ENCODE assay signal across 8 cellular contexts in the genomic region with DNA sequence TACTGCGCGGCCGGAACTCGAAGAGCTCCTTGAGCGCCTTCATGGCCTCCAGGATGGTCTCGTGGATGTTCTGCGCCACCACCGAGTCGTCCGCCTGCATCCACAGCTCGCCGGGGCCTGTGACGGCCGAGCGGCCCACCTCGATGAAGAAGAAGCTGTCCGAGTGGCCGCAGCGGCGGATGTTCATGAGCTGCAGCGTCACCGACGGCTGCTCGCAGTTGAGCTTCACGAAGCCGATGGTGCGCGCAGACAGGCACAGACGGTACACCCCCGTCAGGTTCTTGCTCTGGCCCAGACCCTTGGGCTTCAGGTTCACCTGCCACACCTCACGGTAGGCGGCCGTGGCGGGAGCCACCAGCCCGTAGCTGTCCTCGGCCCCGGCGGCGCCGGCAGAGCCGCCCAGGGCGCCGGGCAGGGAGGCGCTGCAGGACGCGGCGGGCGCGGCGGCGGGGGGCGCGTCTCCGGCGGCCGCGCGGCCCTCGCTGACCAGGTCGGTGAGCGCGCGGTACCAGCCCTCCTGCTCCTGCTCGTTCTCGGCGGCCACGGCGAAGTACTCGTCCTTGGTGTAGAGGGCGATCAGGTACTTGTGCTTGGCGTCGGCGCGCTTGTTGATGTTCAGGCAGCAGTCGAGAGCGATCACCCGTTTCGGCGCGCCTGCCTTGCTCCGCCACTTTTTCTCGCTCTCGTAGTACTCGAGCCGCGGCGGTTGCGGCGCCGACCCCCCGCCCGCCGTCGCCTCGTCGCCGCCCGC. TPM values are rescaled to one million over a fixed set of nuclear protein-coding genes. Genes with fewer than 3 reads are reported as not detected.
DNase-seq lines count a peak whose midpoint lies in the region; ATAC-seq and TF ChIP-seq lines count a peak whose summit lies in the region.

No MANE protein-coding gene starts in this region.

- peaks cover 12 to 21% (median 16%) of the 10 kb centered on the region in 3 experiments; a peak in 6 of 7 replicates for H3K36me3 Mint-ChIP-seq in H9 (ENCODE audit: insufficient read depth in 1 of 3, low read depth in 3 of 3)
- H3K36me3 Mint-ChIP-seq in activated naive CD8-positive, alpha-beta T cell treated with anti-CD3 and anti-CD28 coated beads, Interleukin-2, amount 10 ng/mL, durations not matched to agents 7 days and 5 days = peaks cover 1% of the 10 kb centered on the region

- no peak overlapping the region for H4K5ac ChIP-seq in H9 (ENCODE audit: insufficient read length, low read depth, low read length)

- H3K4me3 ChIP-seq in AG04449 (ENCODE audit: low read depth, low read length) = peak overlapping the region; percentile 64
- peak overlapping the region; percentile 100 for H3K4me3 ChIP-seq in PC-9
- H3K4me3 ChIP-seq in right cardiac atrium (ENCODE audit: low read length) = peak overlapping the region; percentile 95
- H3K4me3 ChIP-seq in sigmoid colon = peak overlapping the region; percentile 62 to 95 (median 90)

- TF ChIP-seq CTCF in AG04449 (IDR thresholded peaks at IDR 0.05; ENCODE audit: insufficient read depth, low read length, missing control alignments) (no peak), H9 (conservative IDR thresholded peaks at IDR 0.05) (no peak), PC-9 (conservative IDR thresholded peaks at IDR 0.05) (no peak), sigmoid colon (IDR thresholded peaks at IDR 0.05) (no peak), GM10266 (IDR thresholded peaks at IDR 0.05; ENCODE audit: control insufficient read depth, insufficient read depth, low read depth, missing control alignments) (no peak)

- peaks cover 15 to 26% of the 10 kb centered on the region in 2 experiments for H3K4me1 Mint-ChIP-seq in H9
- H3K4me1 Mint-ChIP-seq in activated naive CD8-positive, alpha-beta T cell treated with anti-CD3 and anti-CD28 coated beads, Interleukin-2, amount 10 ng/mL, durations not matched to agents 7 days and 5 days = peaks cover 10% of the 10 kb centered on the region

- H3K23ac ChIP-seq in H9 (ENCODE audit: insufficient read length, low read depth, low read length) = no peak overlapping the region

- no peaks in the 10 kb centered on the region for H3K27me3 ChIP-seq in H9 (ENCODE audit: insufficient read depth, low read length)
- no peaks in the 10 kb centered on the region for H3K27me3 ChIP-seq in PC-9 (ENCODE audit: insufficient read depth, low read depth)
- H3K27me3 ChIP-seq in right cardiac atrium (ENCODE audit: control insufficient read depth, insufficient read depth) = no peaks in the 10 kb centered on the region
- no peaks in the 10 kb centered on the region for H3K27me3 ChIP-seq in sigmoid colon

- BruUV-seq in PC-9 (replicated peaks; lab: Mats Ljungman, UMichigan) = TSS peak; percentile 18

- H2BK5ac ChIP-seq in H9 (ENCODE audit: insufficient read length, low read length) = no peak overlapping the region

- DNase-seq in AG04449 (ENCODE audit: low read depth, low spot score) = no peak
- peak; percentile 42 for DNase-seq in H9
- peak; percentile 50 to 71 for DNase-seq in PC-9
- DNase-seq in activated naive CD8-positive, alpha-beta T cell treated with anti-CD3 and anti-CD28 coated beads, Interleukin-2, amount 10 ng/mL, durations not matched to agents 7 days and 5 days = peak; percentile 60
- peak; percentile 50 to 82 (median 74) for DNase-seq in right cardiac atrium
- DNase-seq in sigmoid colon = peak; percentile 76
- DNase-seq in GM10266 (ENCODE audit: extremely low spot score) = no peak

- no peak overlapping the region for H4K8ac ChIP-seq in H9 (replicated peaks; ENCODE audit: insufficient read length, low read depth, low read length)

- no peaks in the 10 kb centered on the region for H3K79me1 ChIP-seq in H9 (ENCODE audit: insufficient read depth, low read depth, low read length, poor library complexity, severe bottlenecking)

- peaks cover 12% of the 10 kb centered on the region for H3F3A ChIP-seq in PC-9 (ENCODE audit: insufficient read depth, low read depth)

- H3K36me3 ChIP-seq in PC-9 (ENCODE audit: low read depth) (peaks cover 25% of the 10 kb centered on the region), sigmoid colon (peaks cover 24 to 35% (median 27%) of the 10 kb centered on the region in 4 donors)

- no peak for TF ChIP-seq EP300 in sigmoid colon (IDR thresholded peaks at IDR 0.05)

- no peak overlapping the region for H2BK120ac ChIP-seq in H9 (ENCODE audit: low read depth, low read length, poor library complexity, severe bottlenecking)

- peaks cover 21% of the 10 kb centered on the region for H3K23me2 ChIP-seq in H9 (ENCODE audit: insufficient read length, low read depth, low read length, poor library complexity, severe bottlenecking)

- CTCF ChIA-PET in AG04449 (lab: Yijun Ruan, JAX) (interaction anchor here (0.7 to 2.9 kb wide), 27 partner anchors 9 to 870 kb away, joined by 3 to 18 read pairs (median 4); no protein-coding TSS in a partner anchor), PC-9 (lab: Charles Lee) (interaction anchor here (0.6 kb wide), 2 partner anchors 214 to 873 kb away, joined by 3 read pairs; no protein-coding TSS in a partner anchor)

- H3T11ph ChIP-seq in H9 (ENCODE audit: low read length) = no peak overlapping the region

- peaks cover 4% of the 10 kb centered on the region; the same call in 1 of the 2 replicates for H3K4me1 ChIP-seq in H9 (ENCODE audit: insufficient read depth, low read length)
- H3K4me1 ChIP-seq in PC-9 (replicated peaks; ENCODE audit: insufficient read depth) = peaks cover 28% of the 10 kb centered on the region
- peaks cover 5% of the 10 kb centered on the region for H3K4me1 ChIP-seq in right cardiac atrium (ENCODE audit: control insufficient read depth, insufficient read depth, low read length)
- peaks cover 0 to 49% (median 48%) of the 10 kb centered on the region in 4 donors for H3K4me1 ChIP-seq in sigmoid colon

- H3K18ac ChIP-seq in H9 (ENCODE audit: insufficient read length, low read depth, low read length) = peak overlapping the region; percentile 81

- H3K56ac ChIP-seq in H9 (ENCODE audit: insufficient read length, low read depth, low read length) = no peak overlapping the region

- H2BK12ac ChIP-seq in H9 (ENCODE audit: insufficient read length, low read depth, low read length) = no peak overlapping the region

- H2AFZ ChIP-seq in H9 (ENCODE audit: low read length) = no peak overlapping the region
- no peak overlapping the region for H2AFZ ChIP-seq in PC-9

- H3K79me2 ChIP-seq in H9 (ENCODE audit: insufficient read depth, low read length) = peaks cover under 1% of the 10 kb centered on the region; the same call in 1 of the 2 replicates
- peaks cover 82% of the 10 kb centered on the region for H3K79me2 ChIP-seq in PC-9 (ENCODE audit: low read depth)

- H3K27ac Mint-ChIP-seq in H9 = no peak overlapping the region; a peak in 1 of 7 replicates
- H3K27ac Mint-ChIP-seq in activated naive CD8-positive, alpha-beta T cell treated with anti-CD3 and anti-CD28 coated beads, Interleukin-2, amount 10 ng/mL, durations not matched to agents 7 days and 5 days = no peak overlapping the region

- H4K91ac ChIP-seq in H9 (ENCODE audit: insufficient read length, low read depth, low read length) = no peak overlapping the region

- H3K4me3 Mint-ChIP-seq in H9 = peak overlapping the region; percentile 65 to 81
- peak overlapping the region; percentile 54 for H3K4me3 Mint-ChIP-seq in activated naive CD8-positive, alpha-beta T cell treated with anti-CD3 and anti-CD28 coated beads, Interleukin-2, amount 10 ng/mL, durations not matched to agents 7 days and 5 days

- H3K27me3 Mint-ChIP-seq in H9 (ENCODE audit: low read depth) = peaks cover 15% of the 10 kb centered on the region
- H3K27me3 Mint-ChIP-seq in activated naive CD8-positive, alpha-beta T cell treated with anti-CD3 and anti-CD28 coated beads, Interleukin-2, amount 10 ng/mL, durations not matched to agents 7 days and 5 days = peaks cover 23% of the 10 kb centered on the region

- H3K9me3 Mint-ChIP-seq in H9 = no peaks in the 10 kb centered on the region
- H3K9me3 Mint-ChIP-seq in activated naive CD8-positive, alpha-beta T cell treated with anti-CD3 and anti-CD28 coated beads, Interleukin-2, amount 10 ng/mL, durations not matched to agents 7 days and 5 days = no peaks in the 10 kb centered on the region

- H3K4me2 ChIP-seq in H9 (ENCODE audit: insufficient read depth, insufficient read length, low read length) (peak overlapping the region; percentile 92), PC-9 (peak overlapping the region; percentile 77)

- peaks cover 4% of the 10 kb centered on the region for H4K20me1 ChIP-seq in H9 (ENCODE audit: control insufficient read depth, insufficient read depth, insufficient read length)
- peaks cover 33% of the 10 kb centered on the region for H4K20me1 ChIP-seq in PC-9 (ENCODE audit: insufficient read depth)

- ATAC-seq in activated naive CD8-positive, alpha-beta T cell treated with anti-CD3 and anti-CD28 coated beads, Interleukin-2, amount 10 ng/mL, durations not matched to agents 7 days and 5 days (ENCODE audit: low read depth) = no peak
- ATAC-seq in right cardiac atrium (no peak), HG03139 (IDR thresholded peaks at IDR 0.05; ENCODE audit: unreplicated experiment) (no peak)

- H2BK20ac ChIP-seq in H9 (ENCODE audit: low read depth, low read length, poor library complexity, severe bottlenecking) = no peak overlapping the region

- no peak overlapping the region for H2BK15ac ChIP-seq in H9 (ENCODE audit: low read depth, low read length)

- H3K4ac ChIP-seq in H9 (ENCODE audit: low read depth, low read length) = no peak overlapping the region

- no CpG with 5 or more reads among the region's 98 CpGs for WGBS in H9 (ENCODE audit: extremely low coverage, insufficient read length, low lambda C conversion rate)
- WGBS in right cardiac atrium = 2% methylated on average over 98 of the region's 98 CpGs
- WGBS in sigmoid colon, 2 donors = 2 to 3% methylated on average over 98 of the region's 98 CpGs

- H3K9me3 ChIP-seq in H9 (ENCODE audit: control insufficient read depth, low read depth, low read length) = no peaks in the 10 kb centered on the region
- H3K9me3 ChIP-seq in PC-9 (ENCODE audit: insufficient read depth, low read depth) = no peaks in the 10 kb centered on the region
- H3K9me3 ChIP-seq in right cardiac atrium (ENCODE audit: control insufficient read depth, low read length) = no peaks in the 10 kb centered on the region
- H3K9me3 ChIP-seq in sigmoid colon = no peaks in the 10 kb centered on the region

- POLR2A ChIA-PET in AG04449 (lab: Yijun Ruan, JAX) = interaction anchor here (0.5 to 1.0 kb wide), 2 partner anchors 629 to 1674 kb away, joined by 3 to 5 read pairs; no protein-coding TSS in a partner anchor
- POLR2A ChIA-PET in PC-9 (lab: Charles Lee; ENCODE audit: unreplicated experiment) = no interaction called here
- POLR2A ChIA-PET in activated naive CD8-positive, alpha-beta T cell treated with anti-CD3 and anti-CD28 coated beads, Interleukin-2, amount 10 ng/mL, durations not matched to agents 7 days and 5 days (lab: Charles Lee) = interaction anchor here (0.9 to 2.2 kb wide), 4 partner anchors 21 to 215 kb away, joined by 3 to 7 read pairs (median 4); no protein-coding TSS in a partner anchor

- H3K9me2 ChIP-seq in PC-9 (ENCODE audit: insufficient read depth) = no peaks in the 10 kb centered on the region

- H3K9ac ChIP-seq in H9 (ENCODE audit: extremely low read depth, insufficient read length, low read length) = peak overlapping the region; percentile 56

- H3K14ac ChIP-seq in H9 (ENCODE audit: insufficient read depth, low read length) = peak overlapping the region; percentile 89

- no peak overlapping the region for H3K27ac ChIP-seq in H9 (ENCODE audit: insufficient read length, low read depth, low read length)
- peak overlapping the region; percentile 82 for H3K27ac ChIP-seq in PC-9
- H3K27ac ChIP-seq in right cardiac atrium (ENCODE audit: low read length) = peak overlapping the region; percentile 63
- H3K27ac ChIP-seq in sigmoid colon = peak overlapping the region; percentile 90 to 98 (median 96)

- H2AK5ac ChIP-seq in H9 (ENCODE audit: insufficient read length, low read length) = no peak overlapping the region

- intact Hi-C loops in PC-9 (cut with micrococcal nuclease; ENCODE audit: unreplicated experiment) = loop anchor here (2.0 to 10.0 kb wide), 2 partner anchors 659 to 825 kb away; no protein-coding TSS in a partner anchor
- intact Hi-C loops in right cardiac atrium (cut with DNase I) = loop anchor here (5.0 to 10.0 kb wide), 6 partner anchors 82 to 821 kb away; no protein-coding TSS in a partner anchor
- intact Hi-C loops in sigmoid colon (cut with DNase I) = loop anchor here (2.0 to 5.0 kb wide), 4 partner anchors 83 to 1568 kb away; a partner anchor contains a TSS

- TF ChIP-seq POLR2A in sigmoid colon (IDR thresholded peaks at IDR 0.05) = no peak

RNA-seq across cellular contexts. Expression of a gene that starts 1.1 kb away (rescaled TPM):
- total RNA-seq in H9 (2021) = 10.0 and 10.1 TPM in 2 replicates
- 31.3 and 39.2 TPM in 2 replicates for total RNA-seq in PC-9 (2021)
- total RNA-seq in activated naive CD8-positive, alpha-beta T cell treated with anti-CD3 and anti-CD28 coated beads, Interleukin-2, amount 10 ng/mL, durations not matched to agents 7 days and 5 days = 1 to 10 TPM; 5.3 to 5.5 TPM
- 10 to 100 TPM; 10.8 to 28.4 (median 14.6) TPM for total RNA-seq in right cardiac atrium
- 7.4 TPM for polyA plus RNA-seq in right cardiac atrium
- 10 to 100 TPM; 15.3 to 21.9 (median 20.3) TPM for total RNA-seq in sigmoid colon
- polyA plus RNA-seq in sigmoid colon = 1 to 10 TPM; 3.6 to 8.6 (median 5.8) TPM

Comparison
In these comparisons a context has a peak if more than half of its experiments do, and no peak if none do; other contexts are left out.
1. DNase-seq: peak in H9 (single experiment), PC-9 (2 of 2), activated naive CD8-positive, alpha-beta T cell treated with anti-CD3 and anti-CD28 coated beads, Interleukin-2, amount 10 ng/mL, durations not matched to agents 7 days and 5 days (single experiment), right cardiac atrium (3 of 3) and sigmoid colon (single experiment); none in AG04449 (single experiment) and GM10266 (single experiment).
2. Peak in every context shown above with its lines, with median percentiles within 50 percentile points of each other: H3K4me3 ChIP-seq.